Comparison of ENCODE assay signal across 8 cellular contexts in the genomic region with DNA sequence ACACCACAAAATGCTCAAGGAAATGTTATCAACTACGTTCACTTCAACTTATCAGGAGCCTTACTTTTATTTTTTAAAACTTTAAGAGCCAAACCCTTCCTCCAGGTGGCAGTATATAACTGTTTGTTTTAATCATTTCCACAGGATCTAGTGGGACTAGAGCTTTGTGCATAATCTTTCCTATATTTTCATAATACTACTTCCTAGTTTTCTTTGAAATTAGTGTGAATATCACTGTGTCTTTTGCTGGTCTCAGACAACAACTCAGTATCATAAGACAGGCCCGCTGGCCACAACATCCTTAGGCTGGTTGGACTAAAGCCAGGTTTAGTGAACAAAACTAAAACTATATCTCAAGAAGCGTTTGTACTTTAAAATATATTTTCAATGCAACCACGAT.
DNase-seq lines count a peak whose midpoint lies in the region; ATAC-seq and TF ChIP-seq lines count a peak whose summit lies in the region.

No MANE protein-coding gene starts in this region.

- peaks cover 4% of the 10 kb centered on the region for H3K4me1 Mint-ChIP-seq in neural crest cell

- H3K27me3 Mint-ChIP-seq in neural crest cell (ENCODE audit: low read depth), result no peaks in the 10 kb centered on the region

- ATAC-seq in GM21360 (IDR thresholded peaks at IDR 0.05; ENCODE audit: unreplicated experiment), result no peak
- ATAC-seq in HG02885 (IDR thresholded peaks at IDR 0.05; ENCODE audit: poor library complexity, unreplicated experiment), result no peak

- H3K4me3 Mint-ChIP-seq in neural crest cell, result no peak overlapping the region

- DNase-seq in EL (peak; percentile 43), M059J (ENCODE audit: low read depth) (peak; percentile 61), RPMI8226 (peak; percentile 56), epidermal melanocyte (ENCODE audit: insufficient read length, low spot score) (peak; percentile 50), neural crest cell (ENCODE audit: low read depth, low spot score) (no peak), GM19238 (ENCODE audit: insufficient read length, low spot score) (no peak)

- no peak overlapping the region for H3K27ac Mint-ChIP-seq in neural crest cell (ENCODE audit: unreplicated experiment)

- peaks cover 6% of the 10 kb centered on the region for H3K36me3 Mint-ChIP-seq in neural crest cell (ENCODE audit: low read depth)

- H3K9me3 Mint-ChIP-seq in neural crest cell, result no peaks in the 10 kb centered on the region

- peak; percentile 89 for TF ChIP-seq CTCF in neural crest cell (conservative IDR thresholded peaks at IDR 0.05)

Comparison
In these comparisons a context has a peak if more than half of its experiments do, and no peak if none do; other contexts are left out.
1. DNase-seq: peak in EL (single experiment), M059J (single experiment), RPMI8226 (single experiment) and epidermal melanocyte (single experiment); none in neural crest cell (single experiment) and GM19238 (single experiment).